16 cellular contexts compared by ENCODE assay signal in the genomic region with DNA sequence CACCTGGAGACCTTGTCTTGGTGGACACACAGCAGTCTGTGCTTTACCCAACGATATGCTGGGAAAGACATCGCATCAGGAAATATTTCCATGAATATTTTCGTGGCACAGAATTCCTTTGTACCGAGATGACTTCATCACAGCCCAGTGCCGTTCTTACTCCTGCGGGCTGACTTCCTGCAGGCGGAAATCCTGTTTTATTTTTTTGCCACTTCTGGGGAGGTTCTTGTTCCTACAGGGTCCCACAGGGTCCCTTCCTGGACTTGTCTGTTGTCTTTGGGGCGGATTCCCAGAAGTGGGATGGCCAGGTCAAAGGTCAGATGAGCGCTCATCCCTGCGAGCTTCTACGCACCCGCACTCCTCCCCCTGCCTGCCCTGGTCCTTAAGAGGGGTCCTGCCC.
"Had no signal": no experiment of that assay in that cellular context is flagged by ENCODE, and none has a peak within 500 bp of the region (broad histone marks: within the 10 kb centered on the region; RNA-seq: fewer than 3 reads in every experiment).

No MANE protein-coding gene starts in this region.

- H3K27me3 Mint-ChIP-seq: activated naive CD8-positive, alpha-beta T cell treated with anti-CD3 and anti-CD28 coated beads, Interleukin-2, amount 50 U/mL, for 24 hours had no signal

- H3K4me3 Mint-ChIP-seq: activated naive CD8-positive, alpha-beta T cell treated with anti-CD3 and anti-CD28 coated beads, Interleukin-2, amount 50 U/mL, for 24 hours; nephron had no signal

- H3K9me3 Mint-ChIP-seq: activated naive CD8-positive, alpha-beta T cell treated with anti-CD3 and anti-CD28 coated beads, Interleukin-2, amount 50 U/mL, for 24 hours; nephron had no signal

- ATAC-seq: activated naive CD8-positive, alpha-beta T cell treated with anti-CD3 and anti-CD28 coated beads, Interleukin-2, amount 50 U/mL, for 24 hours; left lung; SK-N-SH treated with all-trans-retinoic acid at 6 μM for 48 hours had no signal

- H3K9me3 ChIP-seq: ascending aorta, left lung, psoas muscle, stomach, testis had no signal

- H3K27me3 ChIP-seq: ascending aorta, left lung, stomach, testis had no signal

- H3K27ac ChIP-seq: ascending aorta, left lung, psoas muscle, stomach, testis had no signal

- H3K4me3 ChIP-seq: ascending aorta, left lung, psoas muscle, stomach, testis had no signal

- H3K27ac Mint-ChIP-seq: activated naive CD8-positive, alpha-beta T cell treated with anti-CD3 and anti-CD28 coated beads, Interleukin-2, amount 50 U/mL, for 24 hours; nephron had no signal

- H3K4me1 Mint-ChIP-seq: activated naive CD8-positive, alpha-beta T cell treated with anti-CD3 and anti-CD28 coated beads, Interleukin-2, amount 50 U/mL, for 24 hours; nephron had no signal

- DNase-seq: activated CD4-positive, CD25-positive, alpha-beta regulatory T cell treated with anti-CD3 and anti-CD28 coated beads, Interleukin-2, amount 50 U/mL, for 72 hours; activated naive CD4-positive, alpha-beta T cell; activated naive CD8-positive, alpha-beta T cell treated with anti-CD3 and anti-CD28 coated beads, Interleukin-2, amount 50 U/mL, for 24 hours; caudate nucleus; cortex of kidney; effector memory CD4-positive, alpha-beta T cell; psoas muscle; stimulated activated CD4-positive, alpha-beta T cell treated with anti-CD3 and anti-CD28 coated beads, Interleukin-1b, Interleukin-23, amount 100 ng/mL, for 48 hours; stomach; T-helper 1 cell; T1000; testis had no signal

- H3K4me1 ChIP-seq: ascending aorta, left lung, psoas muscle, stomach, testis had no signal
